Comparison of ENCODE assay signal across 9 cellular contexts in genomic region chr1:15525043-15525958, GRCh38. TPM values are rescaled to one million over a fixed set of nuclear protein-coding genes. Genes with fewer than 3 reads are reported as not detected.
DNase-seq lines count a peak whose midpoint lies in the region; ATAC-seq and TF ChIP-seq lines count a peak whose summit lies in the region.
"Had no signal": no experiment of that assay in that cellular context is flagged by ENCODE, and none has a peak within 500 bp of the region (broad histone marks: within the 10 kb centered on the region; RNA-seq: fewer than 3 reads in every experiment).

No MANE protein-coding gene starts in this region.

- peak overlapping the region; percentile 85 for H3K4me3 Mint-ChIP-seq in activated naive CD8-positive, alpha-beta T cell treated with anti-CD3 and anti-CD28 coated beads, Interleukin-2, amount 50 U/mL, for 24 hours

- H3K4me3 ChIP-seq in HCT116 (replicated peaks in 1 of 2; ENCODE audit: low read depth in 1 of 2, low read length in 2 of 2) (peak overlapping the region; percentile 50 to 84), right atrium auricular region (peak overlapping the region; percentile 56 to 95)

- peak; percentile 62 for ATAC-seq in HCT116
- ATAC-seq in activated naive CD8-positive, alpha-beta T cell treated with anti-CD3 and anti-CD28 coated beads, Interleukin-2, amount 50 U/mL, for 24 hours, result peak; percentile 55

- H4K20me1 ChIP-seq in HCT116 (ENCODE audit: insufficient read depth), result no peaks in the 10 kb centered on the region

- peak overlapping the region; percentile 77 for H3K4me2 ChIP-seq in HCT116 (ENCODE audit: low read length)

- H3K36me3 ChIP-seq in HCT116 (ENCODE audit: control insufficient read depth in 1 of 2, insufficient read depth in 2 of 2, low read length in 2 of 2) (0 out of 4 replicates have a peak, but pooled peaks cover 0 to 2% of the 10 kb centered on the region in 2 experiments), right atrium auricular region (no peaks in the 10 kb centered on the region)

- TF ChIP-seq RAD21 in HCT116 (IDR thresholded peaks at IDR 0.05; ENCODE audit: low read depth), result no peak

- H3K79me2 ChIP-seq in HCT116 (ENCODE audit: insufficient read depth, low read length), result peaks cover 26% of the 10 kb centered on the region

- H3K4me1 Mint-ChIP-seq in activated naive CD8-positive, alpha-beta T cell treated with anti-CD3 and anti-CD28 coated beads, Interleukin-2, amount 50 U/mL, for 24 hours, result peaks cover 46% of the 10 kb centered on the region

- H3K27me3 ChIP-seq in HCT116 (ENCODE audit: insufficient read depth, low read length), result no peaks in the 10 kb centered on the region
- no peaks in the 10 kb centered on the region for H3K27me3 ChIP-seq in right atrium auricular region

- H3K27ac Mint-ChIP-seq in activated naive CD8-positive, alpha-beta T cell treated with anti-CD3 and anti-CD28 coated beads, Interleukin-2, amount 50 U/mL, for 24 hours, result peak overlapping the region; percentile 98

- H3K27me3 Mint-ChIP-seq in activated naive CD8-positive, alpha-beta T cell treated with anti-CD3 and anti-CD28 coated beads, Interleukin-2, amount 50 U/mL, for 24 hours, result peaks cover 4% of the 10 kb centered on the region

- no peaks in the 10 kb centered on the region for H3K9me3 Mint-ChIP-seq in activated naive CD8-positive, alpha-beta T cell treated with anti-CD3 and anti-CD28 coated beads, Interleukin-2, amount 50 U/mL, for 24 hours

- H3K4me1 ChIP-seq in HCT116 (ENCODE audit: control insufficient read depth in 1 of 2, insufficient read depth in 2 of 2, low read length in 2 of 2), result peaks cover 10 to 31% of the 10 kb centered on the region in 2 experiments
- H3K4me1 ChIP-seq in right atrium auricular region, result peaks cover 0 to 31% of the 10 kb centered on the region in 2 donors

- peak overlapping the region; percentile 90 for H3K9ac ChIP-seq in HCT116 (ENCODE audit: low read length)

- POLR2A ChIA-PET in HCT116 (lab: Charles Lee), result no interaction called here

- H2AFZ ChIP-seq in HCT116 (ENCODE audit: low read depth, low read length, poor library complexity, severe bottlenecking), result no peak overlapping the region

- CTCF ChIA-PET in HCT116 (lab: Charles Lee), result no interaction called here

- TF ChIP-seq POLR2A in HCT116 (IDR thresholded peaks at IDR 0.05; ENCODE audit: borderline replicate concordance, extremely low read depth, insufficient read depth, insufficient read length), result no peak

- no peaks in the 10 kb centered on the region for H3K9me2 ChIP-seq in HCT116 (ENCODE audit: insufficient read depth)

- H3K27ac ChIP-seq in HCT116 (ENCODE audit: low read depth, low read length), result peak overlapping the region; percentile 54
- H3K27ac ChIP-seq in right atrium auricular region, result peak overlapping the region; percentile 92 to 99

- RAD21 ChIA-PET in HCT116 (lab: Charles Lee; ENCODE audit: low non-redundant PET in 1 of 2, low total read pairs in 2 of 2, uncharacterized antibody in 2 of 2, unreplicated experiment in 2 of 2), result no interaction called here

- DNase-seq in NCI-H2107 treated with DMSO at 0.1 percent for 48 hours (lab: John Stamatoyannopoulos, UW; ENCODE audit: unreplicated experiment) (peak; percentile 94), NCI-H2107 (lab: John Stamatoyannopoulos, UW) (no peak), HCT116 (ENCODE audit: low read depth, low spot score) (peak; percentile 98), NCI-H2029 treated with DMSO at 0.1 percent for 48 hours (lab: John Stamatoyannopoulos, UW) (peak; percentile 82), right atrium auricular region (ENCODE audit: low spot score) (peak; percentile 99), renal cortical epithelial cell (ENCODE audit: low read depth) (peak; percentile 88), GF-D8 (lab: John Stamatoyannopoulos, UW) (no peak)
- DNase-seq in activated naive CD8-positive, alpha-beta T cell treated with anti-CD3 and anti-CD28 coated beads, Interleukin-2, amount 50 U/mL, for 24 hours, result peak; percentile 11

- BruUV-seq in HCT116 (replicated peaks; lab: Mats Ljungman, UMichigan), result no TSS peak

- no peaks in the 10 kb centered on the region for H3K9me3 ChIP-seq in HCT116 (ENCODE audit: control insufficient read depth in 1 of 2, insufficient read depth in 1 of 2, low read depth in 1 of 2, low read length in 2 of 2)
- H3K9me3 ChIP-seq in right atrium auricular region, result no peaks in the 10 kb centered on the region

- H3K36me3 Mint-ChIP-seq in activated naive CD8-positive, alpha-beta T cell treated with anti-CD3 and anti-CD28 coated beads, Interleukin-2, amount 50 U/mL, for 24 hours (ENCODE audit: low read depth), result peaks cover 4% of the 10 kb centered on the region

- intact Hi-C loops in HCT116 (cut with micrococcal nuclease), result loop anchor here (5.0 kb wide), 2 partner anchors 92 to 622 kb away; partner anchors contain the start of gene DDI2

- TF ChIP-seq CTCF in HCT116 (IDR thresholded peaks at IDR 0.05 in 2 of 3, conservative IDR thresholded peaks at IDR 0.05 in 1 of 3; ENCODE audit: borderline replicate concordance in 1 of 3, insufficient read depth in 1 of 3, low read depth in 2 of 3, low read length in 2 of 3), result no peak
- no peak for TF ChIP-seq CTCF in right atrium auricular region (IDR thresholded peaks at IDR 0.05)

TF ChIP-seq in HCT116, 20 proteins besides CTCF, POLR2A, EP300 and RAD21:
- TF ChIP-seq POLR2AphosphoS5 (IDR thresholded peaks at IDR 0.05; ENCODE audit: low read depth, low read length) (peak; percentile 62), EZH2 (IDR thresholded peaks at IDR 0.05) (no peak), EZH2phosphoT487 (IDR thresholded peaks at IDR 0.05; ENCODE audit: borderline replicate concordance) (no peak)

RNA-seq across cellular contexts. Expression of gene CASP9, which starts 1.3 kb away (rescaled TPM):
- total RNA-seq in HCT116 (2021; ENCODE audit: unreplicated experiment), result 10.6 TPM
- polyA plus RNA-seq in HCT116 (2012), result 13.6 and 14.5 TPM in 2 replicates
- total RNA-seq in right atrium auricular region, result 10 to 100 TPM in 1 of 2 donors, 1 to 10 TPM in 1; 6.8 to 11.9 TPM
- total RNA-seq in renal cortical epithelial cell, result 8.7 and 11.5 TPM in 2 replicates

RNA-seq across cellular contexts. Expression of gene DNAJC16, which starts 1.3 kb away (rescaled TPM):
- total RNA-seq in HCT116 (2021; ENCODE audit: unreplicated experiment) (20.6 TPM), right atrium auricular region (10 to 100 TPM; 11.2 to 14.5 TPM), renal cortical epithelial cell (9.2 and 25.7 TPM in 2 replicates)
- 6.5 and 7.9 TPM in 2 replicates for polyA plus RNA-seq in HCT116 (2012)

RNA-seq across cellular contexts. Expression of gene CELA2B, which starts 49.4 kb away (rescaled TPM):
- total RNA-seq in HCT116 (2021; ENCODE audit: unreplicated experiment) (not detected), right atrium auricular region (not detected), renal cortical epithelial cell (not detected in 2 replicates)
- not detected in 2 replicates for polyA plus RNA-seq in HCT116 (2012)
- total RNA-seq: Daoy had no signal

RNA-seq across cellular contexts. Expression of gene AGMAT, which starts 59.5 kb away (rescaled TPM):
- total RNA-seq in HCT116 (2021; ENCODE audit: unreplicated experiment), result not detected
- not detected in 2 replicates for polyA plus RNA-seq in HCT116 (2012)
- total RNA-seq in right atrium auricular region, result not detected
- 0.99 and 5.6 TPM in 2 replicates for total RNA-seq in renal cortical epithelial cell

Comparison
In these comparisons a context has a peak if more than half of its experiments do, and no peak if none do; other contexts are left out.
1. DNase-seq: peak in NCI-H2107 treated with DMSO at 0.1 percent for 48 hours (single experiment), HCT116 (single experiment), NCI-H2029 treated with DMSO at 0.1 percent for 48 hours (single experiment), activated naive CD8-positive, alpha-beta T cell treated with anti-CD3 and anti-CD28 coated beads, Interleukin-2, amount 50 U/mL, for 24 hours (single experiment), right atrium auricular region (single experiment) and renal cortical epithelial cell (single experiment); none in NCI-H2107 (single experiment) and GF-D8 (single experiment).